In the genomic region with DNA sequence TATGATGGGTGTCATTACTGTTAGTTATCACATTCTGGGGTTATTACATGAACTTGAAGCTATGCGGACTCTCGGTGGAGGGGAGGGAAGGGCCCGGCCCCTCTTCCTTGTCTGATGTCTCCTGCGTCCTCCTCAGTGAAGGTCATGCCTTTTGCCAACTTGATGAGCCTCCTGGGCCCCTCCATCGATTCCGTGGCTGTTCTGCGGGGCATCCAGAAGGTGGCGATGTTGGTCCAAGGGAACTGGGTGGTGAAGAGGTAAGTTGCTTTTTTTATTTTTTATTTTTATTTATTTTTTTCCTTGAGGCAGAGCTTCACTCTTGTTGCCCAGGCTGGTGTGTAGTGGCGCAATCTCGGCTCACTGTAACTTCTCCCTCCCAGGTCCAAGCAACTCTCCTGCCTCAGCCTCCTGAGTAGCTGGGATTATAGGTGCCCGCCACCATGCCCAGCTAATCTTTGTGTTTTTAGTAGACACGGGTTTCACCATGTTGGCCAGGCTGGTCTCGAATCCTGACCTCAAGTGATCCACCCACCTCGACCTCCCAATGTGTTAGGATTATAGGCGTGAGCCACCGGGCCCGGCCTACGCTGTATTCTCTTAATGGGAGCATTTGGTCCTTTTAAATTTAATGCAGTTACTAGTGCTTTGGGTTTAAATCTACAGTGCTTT, we compare ENCODE assay signal across 8 cellular contexts.
DNase-seq lines count a peak whose midpoint lies in the region; ATAC-seq lines count a peak whose summit lies in the region.

No MANE protein-coding gene starts in this region.

- H3K4me1 Mint-ChIP-seq in stimulated activated memory B cell treated with anti-CD40 and anti-IgM and Interleukin-4, amounts not matched to agents 10 μg/mL and 1 μg/mL and 100 μg/mL, for 72 hours, result no peaks in the 10 kb centered on the region

- peaks cover 70% of the 10 kb centered on the region for H3K36me3 Mint-ChIP-seq in stimulated activated memory B cell treated with anti-CD40 and anti-IgM and Interleukin-4, amounts not matched to agents 10 μg/mL and 1 μg/mL and 100 μg/mL, for 72 hours

- no peaks in the 10 kb centered on the region for H3K9me3 Mint-ChIP-seq in stimulated activated memory B cell treated with anti-CD40 and anti-IgM and Interleukin-4, amounts not matched to agents 10 μg/mL and 1 μg/mL and 100 μg/mL, for 72 hours

- H3K27me3 Mint-ChIP-seq in stimulated activated memory B cell treated with anti-CD40 and anti-IgM and Interleukin-4, amounts not matched to agents 10 μg/mL and 1 μg/mL and 100 μg/mL, for 72 hours, result no peaks in the 10 kb centered on the region

- ATAC-seq in stimulated activated memory B cell treated with anti-CD40 and anti-IgM and Interleukin-4, amounts not matched to agents 10 μg/mL and 1 μg/mL and 100 μg/mL, for 72 hours, result no peak

- no peak overlapping the region for H3K4me3 Mint-ChIP-seq in stimulated activated memory B cell treated with anti-CD40 and anti-IgM and Interleukin-4, amounts not matched to agents 10 μg/mL and 1 μg/mL and 100 μg/mL, for 72 hours

- no peak overlapping the region for H3K27ac Mint-ChIP-seq in stimulated activated memory B cell treated with anti-CD40 and anti-IgM and Interleukin-4, amounts not matched to agents 10 μg/mL and 1 μg/mL and 100 μg/mL, for 72 hours

- DNase-seq in NCI-H2171 treated with DMSO at 0.1 percent for 48 hours (lab: John Stamatoyannopoulos, UW) (peak; percentile 8), NCI-H2171 (lab: John Stamatoyannopoulos, UW) (no peak), NOMO-1 (lab: John Stamatoyannopoulos, UW; ENCODE audit: unreplicated experiment in 2 of 2) (peak; percentile 19 to 39), germinal center (ENCODE audit: low spot score) (peak; percentile 51), NCI-H1436 (lab: John Stamatoyannopoulos, UW) (no peak)
- DNase-seq in activated T-cell treated with anti-CD3 and anti-CD28 coated beads, Interleukin-2, amount 50 U/mL, for 48 hours, result peak; percentile 75 to 76
- DNase-seq in stimulated activated CD4-positive, alpha-beta T cell treated with anti-CD3 and anti-CD28 coated beads, Interleukin-4, amount 100 ng/mL, for 48 hours (ENCODE audit: low read depth in 2 of 2), result peak; percentile 38 to 61

Comparison
In these comparisons a context has a peak if more than half of its experiments do, and no peak if none do; other contexts are left out.
1. DNase-seq: peak in NCI-H2171 treated with DMSO at 0.1 percent for 48 hours (single experiment), NOMO-1 (2 of 2), activated T-cell treated with anti-CD3 and anti-CD28 coated beads, Interleukin-2, amount 50 U/mL, for 48 hours (2 of 2), germinal center (single experiment) and stimulated activated CD4-positive, alpha-beta T cell treated with anti-CD3 and anti-CD28 coated beads, Interleukin-4, amount 100 ng/mL, for 48 hours (2 of 2); none in NCI-H2171 (single experiment) and NCI-H1436 (single experiment).